In genomic region chrX:129577473-129577872, GRCh38 we compare ENCODE assay signal across 12 cellular contexts. TPM values are rescaled to one million over a fixed set of nuclear protein-coding genes. Genes with fewer than 3 reads are reported as not detected.
A peak's percentile ranks its signal among the peaks of the same experiment; 100 is the strongest.
DNase-seq lines count a peak whose midpoint lies in the region; FAIRE-seq and TF ChIP-seq lines count a peak whose summit lies in the region.
"Had no signal": no experiment of that assay in that cellular context is flagged by ENCODE, and none has a peak within 500 bp of the region (broad histone marks: within the 10 kb centered on the region; RNA-seq: fewer than 3 reads in every experiment).

No MANE protein-coding gene starts in this region.

- no peaks in the 10 kb centered on the region for H3K9me3 ChIP-seq in ascending aorta

- TF ChIP-seq CTCF in ascending aorta (IDR thresholded peaks at IDR 0.05), result no peak

- peaks cover 0 to 8% of the 10 kb centered on the region in 2 donors for H3K36me3 ChIP-seq in ascending aorta

- H3K4me1 ChIP-seq in ascending aorta, result peaks cover 0 to 9% of the 10 kb centered on the region in 2 donors
- H3K4me1 ChIP-seq: neural progenitor cell had no signal

- intact Hi-C loops in ascending aorta (cut with DNase I), result no loop called here

- H3K4me3 ChIP-seq in ascending aorta, result no peak overlapping the region
- H3K4me3 ChIP-seq: neural progenitor cell had no signal

- H3K27me3 ChIP-seq in ascending aorta, result no peaks in the 10 kb centered on the region
- H3K27me3 ChIP-seq: neural progenitor cell had no signal

- peak; percentile 14 for DNase-seq in H54 (ENCODE audit: insufficient read length, low spot score)
- peak in 1 of 2 donors; percentile 80 for DNase-seq in ascending aorta (ENCODE audit: low spot score in 2 of 2)
- DNase-seq in hepatic stellate cell (ENCODE audit: low spot score), result peak; percentile 50
- peak; percentile 84 for DNase-seq in stromal cell of bone marrow (ENCODE audit: low read depth)
- DNase-seq in caudate nucleus (lab: John Stamatoyannopoulos, UW), result no peak
- no peak for DNase-seq in stimulated activated CD8-positive, alpha-beta memory T cell treated with anti-CD3 and anti-CD28 coated beads, Interleukin-4, amount 100 ng/mL, for 48 hours
- DNase-seq in NOMO-1 treated with DMSO at 0.1 percent for 48 hours (lab: John Stamatoyannopoulos, UW; ENCODE audit: unreplicated experiment), result no peak
- DNase-seq: activated B cell treated with CpG ODN at 0.5 μM for 24 hours; activated naive CD4-positive, alpha-beta T cell treated with anti-CD3 and anti-CD28 coated beads, Interleukin-2, amount 10 ng/mL, durations not matched to agents 7 days and 5 days; foreskin melanocyte; Kasumi-1 had no signal

- peak; percentile 45 for FAIRE-seq in H54 (lab: Jason Lieb, UNC)

- peak overlapping the region; percentile 39 to 68 for H3K27ac ChIP-seq in ascending aorta
- H3K27ac ChIP-seq in caudate nucleus (ENCODE audit: low read depth, low read length), result no peak overlapping the region
- H3K27ac ChIP-seq: neural progenitor cell had no signal

- TF ChIP-seq POLR2A in H54 (IDR thresholded peaks at IDR 0.05; ENCODE audit: low read depth, low read length), result no peak

RNA-seq across cellular contexts. Expression of gene OCRL, which starts 37.4 kb away (rescaled TPM):
- 22.4 TPM for total RNA-seq in ascending aorta

RNA-seq across cellular contexts. Expression of gene SMARCA1, which starts 54.2 kb away (rescaled TPM):
- 21.5 TPM for total RNA-seq in ascending aorta

Comparison
In these comparisons a context has a peak if more than half of its experiments do, and no peak if none do; other contexts are left out.
1. DNase-seq: peak in H54 (single experiment), hepatic stellate cell (single experiment) and stromal cell of bone marrow (single experiment); none in caudate nucleus (0 of 61), stimulated activated CD8-positive, alpha-beta memory T cell treated with anti-CD3 and anti-CD28 coated beads, Interleukin-4, amount 100 ng/mL, for 48 hours (single experiment) and NOMO-1 treated with DMSO at 0.1 percent for 48 hours (single experiment).